ENCODE assay signal across 30 cellular contexts in the genomic region with DNA sequence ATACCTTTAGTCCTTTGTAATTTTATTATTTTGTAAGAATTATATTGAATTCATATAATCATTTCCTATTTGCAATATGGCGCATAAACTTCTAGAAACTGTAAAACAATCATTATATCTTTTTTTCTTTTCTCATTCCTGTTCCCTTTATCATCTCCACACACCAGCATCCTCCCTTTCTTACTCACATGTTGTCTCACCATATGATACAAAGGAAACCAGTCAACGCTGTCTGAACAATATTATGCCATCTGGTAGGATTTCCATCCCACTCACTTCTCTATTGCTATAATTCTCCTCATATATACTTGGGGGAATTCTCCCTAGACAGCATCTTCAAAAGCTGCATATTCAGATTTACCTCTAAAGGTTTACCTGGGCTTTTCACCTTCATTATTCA.
DNase-seq lines count a peak whose midpoint lies in the region; ATAC-seq and TF ChIP-seq lines count a peak whose summit lies in the region.
"Had no signal": no experiment of that assay in that cellular context is flagged by ENCODE, and none has a peak within 500 bp of the region (broad histone marks: within the 10 kb centered on the region; RNA-seq: fewer than 3 reads in every experiment).

No MANE protein-coding gene starts in this region.

- H3K4me3 ChIP-seq in Caco-2 (ENCODE audit: low read depth, low read length) = no peak overlapping the region
- H3K4me3 ChIP-seq: body of pancreas, HAP-1, MG63, psoas muscle, upper lobe of right lung had no signal

- no peak for TF ChIP-seq CTCF in Caco-2 (IDR thresholded peaks at IDR 0.05; ENCODE audit: insufficient read depth in 1 of 2, low read depth in 1 of 2, low read length in 1 of 2, severe bottlenecking in 1 of 2, unreplicated experiment in 1 of 2)

- H3K27me3 ChIP-seq in Caco-2 (replicated peaks; ENCODE audit: control insufficient read depth, insufficient read depth, low read length) = no peaks in the 10 kb centered on the region
- H3K27me3 ChIP-seq: body of pancreas, MG63, neutrophil, upper lobe of right lung had no signal

- no peaks in the 10 kb centered on the region for H3K9me3 Mint-ChIP-seq in Caco-2 (ENCODE audit: unreplicated experiment)
- H3K9me3 Mint-ChIP-seq: memory B cell had no signal

- no peaks in the 10 kb centered on the region for H3K36me3 ChIP-seq in Caco-2 (ENCODE audit: control insufficient read depth, insufficient read depth, low read length)
- H3K36me3 ChIP-seq: HAP-1, MG63, neutrophil, upper lobe of right lung had no signal

- POLR2A ChIA-PET in Caco-2 (lab: Charles Lee) = no interaction called here

- H3K36me3 Mint-ChIP-seq in Caco-2 (ENCODE audit: insufficient read depth, unreplicated experiment) = peaks cover 7% of the 10 kb centered on the region
- H3K36me3 Mint-ChIP-seq: memory B cell had no signal

- no peak for ATAC-seq in HG02763 (IDR thresholded peaks at IDR 0.05; ENCODE audit: unreplicated experiment)
- ATAC-seq: activated CD8-positive, alpha-beta T cell treated with anti-CD3 and anti-CD28 coated beads, Interleukin-2, amount 10 ng/mL, durations not matched to agents 7 days and 5 days; body of pancreas; esophagus mucosa; left cardiac atrium; Panc1; psoas muscle; upper lobe of right lung had no signal

- CTCF ChIA-PET in Caco-2 (lab: Charles Lee) = interaction anchor here (0.7 to 1.1 kb wide), 2 partner anchors 18 to 95 kb away, joined by 3 to 4 read pairs; no protein-coding TSS in a partner anchor

- DNase-seq in Caco-2 = no peak
- peak; percentile 19 for DNase-seq in HT-29 (ENCODE audit: low spot score)
- DNase-seq in cerebellum (ENCODE audit: low spot score) = peak; percentile 30
- peak; percentile 8 for DNase-seq in iris pigment epithelial cell (ENCODE audit: low read depth)
- no peak for DNase-seq in NCI-H524 treated with DMSO at 0.1 percent for 48 hours (lab: John Stamatoyannopoulos, UW)
- no peak for DNase-seq in DMS79 treated with DMSO at 0.1 percent for 48 hours (lab: John Stamatoyannopoulos, UW)
- DNase-seq in stimulated activated CD4-positive, alpha-beta T cell treated with anti-CD3 and anti-CD28 coated beads, Interleukin-4, amount 100 ng/mL, for 1 hour = no peak
- DNase-seq: activated CD4-positive, CD25-positive, alpha-beta regulatory T cell treated with anti-CD3 and anti-CD28 coated beads, Interleukin-2, amount 50 U/mL, for 72 hours; activated CD8-positive, alpha-beta T cell treated with anti-CD3 and anti-CD28 coated beads, Interleukin-2, amount 10 ng/mL, durations not matched to agents 7 days and 5 days; activated effector memory CD4-positive, alpha-beta T cell treated with Interleukin-2 at 50 U/mL for 16 hours; activated T-cell treated with anti-CD3 and anti-CD28 coated beads for 4 hours; body of pancreas; COR-L47; DMS79; effector CD4-positive, alpha-beta T cell; left cardiac atrium; MG63; NCI-H2081 treated with DMSO at 0.1 percent for 48 hours; NCI-H510A; NK-92 treated with Interleukin-12 subunit alpha and Interleukin-12 subunit beta, amount 100 ng/mL, for 24 hours; psoas muscle; stimulated activated CD4-positive, alpha-beta T cell treated with anti-CD3 and anti-CD28 coated beads, Interleukin-1b, Interleukin-23, amount 100 ng/mL, for 48 hours; substantia nigra; upper lobe of right lung had no signal

- H3K27ac Mint-ChIP-seq in Caco-2 (ENCODE audit: unreplicated experiment) = peak overlapping the region; percentile 85
- H3K27ac Mint-ChIP-seq: activated CD8-positive, alpha-beta T cell treated with anti-CD3 and anti-CD28 coated beads, Interleukin-2, amount 10 ng/mL, durations not matched to agents 7 days and 5 days; memory B cell had no signal

- no peak overlapping the region for H3K4me3 Mint-ChIP-seq in Caco-2 (ENCODE audit: unreplicated experiment)
- H3K4me3 Mint-ChIP-seq: activated CD8-positive, alpha-beta T cell treated with anti-CD3 and anti-CD28 coated beads, Interleukin-2, amount 10 ng/mL, durations not matched to agents 7 days and 5 days; memory B cell had no signal

- no TSS peak for BruUV-seq in Caco-2 (replicated peaks; lab: Mats Ljungman, UMichigan)

- 0 out of 2 replicates have a peak, but pooled peaks cover 3% of the 10 kb centered on the region for H3K9me3 ChIP-seq in Caco-2
- H3K9me3 ChIP-seq: body of pancreas, HAP-1, MG63, neutrophil, psoas muscle, upper lobe of right lung had no signal

- H3K4me1 ChIP-seq in Caco-2 = peaks cover 45% of the 10 kb centered on the region
- H3K4me1 ChIP-seq: psoas muscle, upper lobe of right lung had no signal

- intact Hi-C loops in Caco-2 (cut with micrococcal nuclease; ENCODE audit: unreplicated experiment) = loop anchor here (5.0 kb wide), 1 partner anchor 37 kb away; no protein-coding TSS in a partner anchor

- no peaks in the 10 kb centered on the region for H3K27me3 Mint-ChIP-seq in Caco-2 (ENCODE audit: insufficient read depth, unreplicated experiment)
- H3K27me3 Mint-ChIP-seq: memory B cell had no signal

- H3K4me1 Mint-ChIP-seq in Caco-2 (ENCODE audit: low read depth, unreplicated experiment) = peaks cover 40% of the 10 kb centered on the region
- H3K4me1 Mint-ChIP-seq: memory B cell had no signal

Comparison
In these comparisons a context has a peak if more than half of its experiments do, and no peak if none do; other contexts are left out.
1. DNase-seq: peak in HT-29 (single experiment), cerebellum (single experiment) and iris pigment epithelial cell (single experiment); none in Caco-2 (0 of 2), NCI-H524 treated with DMSO at 0.1 percent for 48 hours (single experiment), DMS79 treated with DMSO at 0.1 percent for 48 hours (single experiment) and stimulated activated CD4-positive, alpha-beta T cell treated with anti-CD3 and anti-CD28 coated beads, Interleukin-4, amount 100 ng/mL, for 1 hour (single experiment).